In genomic region chr18:68638613-68639012, GRCh38 we compare ENCODE assay signal across 30 cellular contexts.
"Had no signal": no experiment of that assay in that cellular context is flagged by ENCODE, and none has a peak within 500 bp of the region (broad histone marks: within the 10 kb centered on the region; RNA-seq: fewer than 3 reads in every experiment).

No MANE protein-coding gene starts in this region.

- DNase-seq: head of caudate nucleus; hippocampal formation; kidney; left colon; left lung; lower lobe of right lung; midbrain; mucosa of descending colon; naive thymus-derived CD4-positive, alpha-beta T cell; pancreas; posterior cingulate gyrus; retina; stimulated activated CD4-positive, alpha-beta T cell treated with anti-CD3 and anti-CD28 coated beads, Interleukin-12 subunit alpha, Interleukin-12 subunit beta, amount 100 ng/mL, for 4 hours; stimulated activated CD4-positive, alpha-beta T cell treated with anti-CD3 and anti-CD28 coated beads, Interleukin-15, amount 100 ng/mL, for 24 hours; stimulated activated CD4-positive, alpha-beta T cell treated with anti-CD3 and anti-CD28 coated beads, Interleukin-2, amount 100 ng/mL, for 24 hours; stimulated activated CD4-positive, alpha-beta T cell treated with anti-CD3 and anti-CD28 coated beads, Interleukin-4, amount 100 ng/mL, for 4 hours; stimulated activated CD8-positive, alpha-beta memory T cell treated with anti-CD3 and anti-CD28 coated beads, Interleukin-4, amount 100 ng/mL, for 48 hours; stimulated activated naive CD4-positive, alpha-beta T cell treated with Interleukin-2 at 50 U/mL for 16 hours; stimulated activated naive CD8-positive, alpha-beta T cell treated with anti-CD3 and anti-CD28 coated beads, Interleukin-15, amount 100 ng/mL, for 72 hours; substantia nigra; upper lobe of left lung had no signal

- H3K27ac Mint-ChIP-seq: naive thymus-derived CD4-positive, alpha-beta T cell; natural killer cell treated with Interleukin-12 subunit alpha and Interleukin-12 subunit beta and Interleukin-15 and Interleukin-18, amount 100 ng/mL, for 72 hours; stimulated activated memory B cell treated with anti-CD40 and anti-IgM and Interleukin-4, amounts not matched to agents 10 μg/mL and 1 μg/mL and 100 μg/mL, for 72 hours; stimulated activated naive CD8-positive, alpha-beta T cell treated with anti-CD3 and anti-CD28 coated beads, Interleukin-15, amount 100 ng/mL, for 72 hours had no signal

- H3K4me1 ChIP-seq: left lung, lower lobe of right lung, pancreas, prostate gland, tibial nerve, upper lobe of left lung had no signal

- H3K4me1 Mint-ChIP-seq: naive thymus-derived CD4-positive, alpha-beta T cell; stimulated activated memory B cell treated with anti-CD40 and anti-IgM and Interleukin-4, amounts not matched to agents 10 μg/mL and 1 μg/mL and 100 μg/mL, for 72 hours; stimulated activated naive CD8-positive, alpha-beta T cell treated with anti-CD3 and anti-CD28 coated beads, Interleukin-15, amount 100 ng/mL, for 72 hours had no signal

- H3K36me3 Mint-ChIP-seq: naive thymus-derived CD4-positive, alpha-beta T cell; natural killer cell treated with Interleukin-12 subunit alpha and Interleukin-12 subunit beta and Interleukin-15 and Interleukin-18, amount 100 ng/mL, for 72 hours; stimulated activated memory B cell treated with anti-CD40 and anti-IgM and Interleukin-4, amounts not matched to agents 10 μg/mL and 1 μg/mL and 100 μg/mL, for 72 hours had no signal

- H3K4me3 ChIP-seq: left lung, lower lobe of right lung, mucosa of descending colon, pancreas, prostate gland, skin epidermis, tibial nerve, upper lobe of left lung had no signal

- ATAC-seq: left colon; left lung; lower lobe of right lung; mucosa of descending colon; naive thymus-derived CD4-positive, alpha-beta T cell; natural killer cell treated with Interleukin-12 subunit alpha and Interleukin-12 subunit beta and Interleukin-15 and Interleukin-18, amount 100 ng/mL, for 72 hours; pancreas; right cardiac atrium; sciatic nerve; stimulated activated memory B cell treated with anti-CD40 and anti-IgM and Interleukin-4, amounts not matched to agents 10 μg/mL and 1 μg/mL and 100 μg/mL, for 72 hours; stimulated activated naive CD8-positive, alpha-beta T cell treated with anti-CD3 and anti-CD28 coated beads, Interleukin-15, amount 100 ng/mL, for 72 hours had no signal

- FAIRE-seq: kidney, pancreas, urothelium cell line had no signal

- H3K36me3 ChIP-seq: left lung, lower lobe of right lung, neutrophil, pancreas, prostate gland, tibial nerve, upper lobe of left lung had no signal

- H3K9me3 ChIP-seq: left lung, lower lobe of right lung, mucosa of descending colon, neutrophil, pancreas, prostate gland, upper lobe of left lung had no signal

- H3K27ac ChIP-seq: left lung, lower lobe of right lung, neutrophil, pancreas, prostate gland, skin epidermis, tibial nerve, upper lobe of left lung had no signal

- H3K4me3 Mint-ChIP-seq: naive thymus-derived CD4-positive, alpha-beta T cell; natural killer cell treated with Interleukin-12 subunit alpha and Interleukin-12 subunit beta and Interleukin-15 and Interleukin-18, amount 100 ng/mL, for 72 hours; stimulated activated memory B cell treated with anti-CD40 and anti-IgM and Interleukin-4, amounts not matched to agents 10 μg/mL and 1 μg/mL and 100 μg/mL, for 72 hours; stimulated activated naive CD8-positive, alpha-beta T cell treated with anti-CD3 and anti-CD28 coated beads, Interleukin-15, amount 100 ng/mL, for 72 hours had no signal

- H3K27me3 ChIP-seq: left lung, pancreas, tibial nerve, upper lobe of left lung had no signal
